Comparison of ENCODE assay signal across 8 cellular contexts in the genomic region with DNA sequence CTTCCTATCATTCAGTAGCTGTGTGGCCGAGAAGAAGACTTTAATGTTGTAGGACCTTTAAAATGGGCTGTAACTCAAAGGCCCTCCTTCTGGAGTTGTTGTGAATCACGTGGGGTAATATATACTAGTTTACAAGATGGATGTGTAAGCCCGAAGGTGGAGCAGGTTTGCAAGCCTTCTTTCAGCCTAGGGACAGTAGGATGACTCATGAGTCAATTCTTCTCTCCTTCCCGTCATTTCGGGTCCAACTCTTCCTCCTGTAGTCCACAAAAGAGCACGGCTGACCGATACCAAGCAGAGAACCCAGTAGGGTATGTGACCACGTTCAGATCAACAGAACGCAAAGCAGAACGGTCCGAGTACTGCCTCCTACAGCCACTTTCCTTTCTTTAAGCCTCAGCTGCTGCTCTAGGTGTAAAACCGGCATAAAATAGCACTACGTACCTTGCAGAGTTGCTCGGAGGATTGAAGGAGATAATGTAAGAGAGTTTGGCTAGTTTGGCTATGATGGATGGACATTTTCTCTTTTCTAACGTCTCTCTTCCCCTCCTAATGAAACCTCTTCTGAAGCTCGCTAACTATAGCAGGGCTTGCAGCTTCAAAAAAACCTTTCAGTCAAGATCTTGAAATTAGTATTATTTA. TPM values are rescaled to one million over a fixed set of nuclear protein-coding genes. Genes with fewer than 3 reads are reported as not detected.
DNase-seq lines count a peak whose midpoint lies in the region; ATAC-seq and TF ChIP-seq lines count a peak whose summit lies in the region.

No MANE protein-coding gene starts in this region.

- no peak overlapping the region for H2BK12ac ChIP-seq in neuronal stem cell (ENCODE audit: low read length)

- H3K18ac ChIP-seq in neuronal stem cell (ENCODE audit: low read length) = peak overlapping the region; percentile 20

- peak overlapping the region; percentile 94 for H3K4me2 ChIP-seq in neuronal stem cell (ENCODE audit: insufficient read depth, low read length, poor library complexity, severe bottlenecking)

- H4K8ac ChIP-seq in neuronal stem cell (ENCODE audit: low read depth, low read length) = no peak overlapping the region

- H3K4me1 ChIP-seq in neuronal stem cell (ENCODE audit: control insufficient read depth in 2 of 2, insufficient read depth in 1 of 2, low read depth in 1 of 2, low read length in 2 of 2) = peaks cover 7 to 12% of the 10 kb centered on the region in 2 donors

- H2AK5ac ChIP-seq in neuronal stem cell (ENCODE audit: low read depth, low read length) = no peak overlapping the region

- no CpG with 5 or more reads among the region's 16 CpGs for WGBS in neuronal stem cell (ENCODE audit: extremely low coverage in 2 of 2, insufficient read length in 2 of 2, insufficient replicate concordance in 1 of 2), 2 donors

- H3K27me3 ChIP-seq in neuronal stem cell (ENCODE audit: control insufficient read depth in 3 of 3, insufficient read depth in 3 of 3, low read depth in 1 of 3, low read length in 3 of 3) = no peaks in the 10 kb centered on the region

- H3K14ac ChIP-seq in neuronal stem cell (ENCODE audit: low read length) = no peak overlapping the region

- DNase-seq in AG10803 (ENCODE audit: low read depth) = peak; percentile 28
- DNase-seq in NOMO-1 treated with dmso at 0.1 percent for 144 hours (lab: John Stamatoyannopoulos, UW; ENCODE audit: unreplicated experiment) = peak; percentile 68
- peak; percentile 23 for DNase-seq in activated T-cell treated with anti-CD3 and anti-CD28 coated beads for 48 hours (ENCODE audit: low read depth)
- DNase-seq in fibroblast of peridontal ligament (ENCODE audit: extremely low read depth) = peak; percentile 36
- DNase-seq in neuronal stem cell (ENCODE audit: low spot score) = no peak
- DNase-seq in NCI-H446 (lab: John Stamatoyannopoulos, UW) = no peak

- peak overlapping the region; percentile 77 for H3K4me3 ChIP-seq in AG10803 (ENCODE audit: low read length)
- H3K4me3 ChIP-seq in neuronal stem cell (ENCODE audit: low read length in 2 of 2) = peak overlapping the region; percentile 68 to 86

- no peak overlapping the region for H3K23ac ChIP-seq in neuronal stem cell (ENCODE audit: low read depth, low read length, poor library complexity)

- ATAC-seq in GM18858 (IDR thresholded peaks at IDR 0.05; ENCODE audit: unreplicated experiment) (peak; percentile 30), HG03135 (IDR thresholded peaks at IDR 0.05; ENCODE audit: unreplicated experiment) (peak; percentile 26)

- TF ChIP-seq CTCF in AG10803 (conservative IDR thresholded peaks at IDR 0.05; ENCODE audit: low read length) = peak; percentile 10; the same call in 1 of the 2 replicates

- peak overlapping the region; percentile 97 for H2BK15ac ChIP-seq in neuronal stem cell (ENCODE audit: low read length)

- H2AFZ ChIP-seq in neuronal stem cell (ENCODE audit: low read length) = peak overlapping the region; percentile 88

- no peaks in the 10 kb centered on the region for H3K36me3 ChIP-seq in neuronal stem cell (replicated peaks in 1 of 2; ENCODE audit: control insufficient read depth in 2 of 2, insufficient read depth in 2 of 2, low read length in 2 of 2)

- peak overlapping the region; percentile 96 for H3K27ac ChIP-seq in neuronal stem cell (replicated peaks; ENCODE audit: low read length)

- no peak overlapping the region for H4K91ac ChIP-seq in neuronal stem cell (ENCODE audit: low read depth, low read length, poor library complexity)

- H2BK120ac ChIP-seq in neuronal stem cell (ENCODE audit: low read depth, low read length) = no peak overlapping the region

- H3K4ac ChIP-seq in neuronal stem cell (ENCODE audit: low read length) = no peak overlapping the region

- peak overlapping the region; percentile 70 for H3K9ac ChIP-seq in neuronal stem cell (ENCODE audit: low read depth, low read length, poor library complexity)

- no peak overlapping the region for H2BK5ac ChIP-seq in neuronal stem cell (ENCODE audit: low read length)

- no peaks in the 10 kb centered on the region for H3K9me3 ChIP-seq in neuronal stem cell (replicated peaks in 1 of 2; ENCODE audit: control insufficient read depth in 2 of 2, insufficient read depth in 1 of 2, low read depth in 1 of 2, low read length in 2 of 2)

- H3K79me1 ChIP-seq in neuronal stem cell (ENCODE audit: low read depth, low read length) = peaks cover 1% of the 10 kb centered on the region

RNA-seq across cellular contexts. Expression of a gene that starts 1.3 kb away (rescaled TPM):
- 11.3 TPM for polyA plus RNA-seq in neuronal stem cell (2013, experiment 1 of 2)
- 11.6 TPM for polyA plus RNA-seq in neuronal stem cell (2013, experiment 2 of 2)

Comparison
In these comparisons a context has a peak if more than half of its experiments do, and no peak if none do; other contexts are left out.
1. DNase-seq: peak in AG10803 (single experiment), NOMO-1 treated with dmso at 0.1 percent for 144 hours (single experiment), activated T-cell treated with anti-CD3 and anti-CD28 coated beads for 48 hours (single experiment) and fibroblast of peridontal ligament (single experiment); none in neuronal stem cell (single experiment) and NCI-H446 (0 of 2).